ENCODE assay signal across 24 cellular contexts in the genomic region with DNA sequence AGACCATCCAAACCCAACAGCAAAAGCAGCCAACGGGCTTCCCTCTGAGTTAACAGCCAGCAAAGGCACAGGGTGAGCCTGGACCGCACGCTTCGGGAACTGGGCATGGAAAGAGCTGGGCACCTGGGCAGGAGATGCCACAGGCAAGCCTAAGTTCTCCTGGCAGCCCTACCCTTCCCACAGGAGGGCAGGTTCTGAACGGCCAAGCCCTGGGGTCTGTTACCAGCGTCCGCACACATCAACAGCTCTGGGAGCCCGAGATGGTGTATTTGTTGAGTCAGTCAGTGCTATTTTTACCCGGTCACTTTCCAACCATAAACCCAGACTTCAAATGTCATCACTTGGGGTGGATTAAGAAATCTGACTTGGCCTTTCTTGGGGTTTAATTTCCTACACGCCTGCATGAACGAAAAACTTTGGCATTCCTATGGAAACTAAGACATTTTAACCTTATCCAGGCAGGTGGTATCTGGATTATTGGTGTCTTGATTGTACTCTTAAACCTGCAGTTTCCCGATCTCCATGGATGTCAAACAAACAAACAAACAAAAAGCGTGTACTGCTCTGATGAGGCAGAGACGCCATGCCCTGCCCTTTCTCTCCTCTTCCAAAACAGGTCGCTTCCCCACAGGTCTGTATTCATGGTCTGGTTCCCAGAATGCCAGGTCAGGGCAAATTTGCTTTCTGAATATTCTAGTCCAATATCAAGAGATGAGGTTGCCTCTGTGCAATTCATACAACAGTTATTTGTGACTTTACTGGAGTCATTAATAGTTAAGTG.
DNase-seq lines count a peak whose midpoint lies in the region; ATAC-seq and TF ChIP-seq lines count a peak whose summit lies in the region.
"Had no signal": no experiment of that assay in that cellular context is flagged by ENCODE, and none has a peak within 500 bp of the region (broad histone marks: within the 10 kb centered on the region; RNA-seq: fewer than 3 reads in every experiment).

No MANE protein-coding gene starts in this region.

- peaks cover 10% of the 10 kb centered on the region for H3K79me1 ChIP-seq in mesenchymal stem cell (replicated peaks; ENCODE audit: low read length, poor library complexity, severe bottlenecking)

- no peak overlapping the region for H4K8ac ChIP-seq in mesenchymal stem cell (ENCODE audit: low read length)

- H3K23ac ChIP-seq in mesenchymal stem cell (ENCODE audit: low read length in 2 of 2), result no peak overlapping the region

- ATAC-seq in HG02759 (IDR thresholded peaks at IDR 0.05; ENCODE audit: unreplicated experiment), result no peak
- ATAC-seq in HG02798 (IDR thresholded peaks at IDR 0.05; ENCODE audit: poor library complexity, unreplicated experiment), result no peak
- ATAC-seq: pancreas; stimulated activated naive CD8-positive, alpha-beta T cell treated with anti-CD3 and anti-CD28 coated beads, Interleukin-15, amount 100 ng/mL, for 72 hours had no signal

- TF ChIP-seq POLR2A in esophagus muscularis mucosa (IDR thresholded peaks at IDR 0.05; ENCODE audit: low read depth), result no peak

- DNase-seq in ascending aorta (ENCODE audit: low spot score in 2 of 2) (peak in 1 of 2 donors; percentile 62), esophagus muscularis mucosa (ENCODE audit: extremely low spot score) (no peak), mesenchymal stem cell (peak; percentile 33), smooth muscle cell (lab: John Stamatoyannopoulos, UW; ENCODE audit: unreplicated experiment) (no peak), hepatocyte (ENCODE audit: low spot score) (no peak)
- DNase-seq: activated CD4-positive, alpha-beta memory T cell treated with anti-CD3 and anti-CD28 coated beads for 36 hours; activated naive CD4-positive, alpha-beta T cell treated with anti-CD3 and anti-CD28 coated beads, Interleukin-2, amount 10 ng/mL, durations not matched to agents 7 days and 5 days; activated T-cell treated with anti-CD3 and anti-CD28 coated beads, Interleukin-2, amount 50 U/mL, for 1 hour; anterior cingulate cortex; colonic mucosa; COR-L47; foreskin fibroblast; H9; Kasumi-1; kidney; mammary epithelial cell; naive B cell; NCI-H1105; NCI-H2081 treated with DMSO at 0.1 percent for 48 hours; pancreas; stimulated activated CD4-positive, alpha-beta T cell treated with anti-CD3 and anti-CD28 coated beads, Interleukin-4, amount 100 ng/mL, for 24 hours; stimulated activated naive CD8-positive, alpha-beta T cell treated with anti-CD3 and anti-CD28 coated beads, Interleukin-15, amount 100 ng/mL, for 72 hours had no signal

- 67% methylated on average over 14 of the region's 15 CpGs for WGBS in esophagus muscularis mucosa
- 92% methylated on average over 9 of the region's 15 CpGs for whole genome bisulfite sequencing in mesenchymal stem cell
- WGBS in smooth muscle cell (ENCODE audit: low lambda C conversion rate), result 60% methylated on average over 15 of the region's 15 CpGs
- 90% methylated on average over 15 of the region's 15 CpGs for WGBS in hepatocyte (ENCODE audit: low lambda C conversion rate, missing lambda C conversion rate)

- H2BK15ac ChIP-seq in mesenchymal stem cell (ENCODE audit: low read depth, poor library complexity, severe bottlenecking), result no peak overlapping the region

- H3K79me2 ChIP-seq in smooth muscle cell (ENCODE audit: low read depth) (no peaks in the 10 kb centered on the region), hepatocyte (no peaks in the 10 kb centered on the region)

- TF ChIP-seq CTCF in ascending aorta (IDR thresholded peaks at IDR 0.05) (peak in 1 of 3 experiments; percentile 13), esophagus muscularis mucosa (IDR thresholded peaks at IDR 0.05) (no peak), smooth muscle cell (IDR thresholded peaks at IDR 0.05; ENCODE audit: borderline replicate concordance, insufficient read depth, poor library complexity, severe bottlenecking) (no peak), hepatocyte (IDR thresholded peaks at IDR 0.05; ENCODE audit: poor library complexity) (no peak)

- H3K18ac ChIP-seq in mesenchymal stem cell (ENCODE audit: low read depth in 1 of 2, low read length in 2 of 2), result no peak overlapping the region

- H3K9me3 ChIP-seq in ascending aorta, result no peaks in the 10 kb centered on the region
- H3K9me3 ChIP-seq in esophagus muscularis mucosa, result no peaks in the 10 kb centered on the region
- no peaks in the 10 kb centered on the region for H3K9me3 ChIP-seq in mesenchymal stem cell (ENCODE audit: control insufficient read depth, low read length)
- no peaks in the 10 kb centered on the region for H3K9me3 ChIP-seq in smooth muscle cell (replicated peaks; ENCODE audit: low read depth)
- H3K9me3 ChIP-seq in hepatocyte (ENCODE audit: low read depth), result no peaks in the 10 kb centered on the region
- H3K9me3 ChIP-seq: colonic mucosa, pancreas had no signal

- TF ChIP-seq EP300 in esophagus muscularis mucosa (IDR thresholded peaks at IDR 0.05), result no peak

- H4K20me1 ChIP-seq in smooth muscle cell (ENCODE audit: low read depth) (no peaks in the 10 kb centered on the region), hepatocyte (ENCODE audit: insufficient read depth, poor library complexity, severe bottlenecking) (no peaks in the 10 kb centered on the region)

- no peak overlapping the region for H4K91ac ChIP-seq in mesenchymal stem cell (ENCODE audit: low read length)

- H3K4me1 ChIP-seq in ascending aorta (peaks cover 7 to 16% of the 10 kb centered on the region in 2 donors), esophagus muscularis mucosa (peaks cover 22 to 31% (median 29%) of the 10 kb centered on the region in 4 donors), mesenchymal stem cell (ENCODE audit: control insufficient read depth, insufficient read depth, low read depth, low read length) (peaks cover 12% of the 10 kb centered on the region), smooth muscle cell (ENCODE audit: low read depth) (peaks cover 21% of the 10 kb centered on the region), hepatocyte (ENCODE audit: insufficient read depth) (no peaks in the 10 kb centered on the region)
- H3K4me1 ChIP-seq: colonic mucosa, pancreas had no signal

- no peak overlapping the region for H3K14ac ChIP-seq in mesenchymal stem cell (ENCODE audit: low read length in 2 of 2)

- H2BK12ac ChIP-seq in mesenchymal stem cell (ENCODE audit: low read length in 2 of 2), result no peak overlapping the region

- intact Hi-C loops in ascending aorta (cut with DNase I), result loop anchor here (5.0 kb wide), 2 partner anchors 51 to 86 kb away; no protein-coding TSS in a partner anchor
- intact Hi-C loops in esophagus muscularis mucosa (cut with DNase I), result no loop called here

- H2AK5ac ChIP-seq in mesenchymal stem cell (ENCODE audit: low read length, severe bottlenecking), result no peak overlapping the region

- H2BK5ac ChIP-seq in mesenchymal stem cell (ENCODE audit: low read depth, low read length, poor library complexity, severe bottlenecking), result no peak overlapping the region

- H3K27ac ChIP-seq in ascending aorta (peak overlapping the region; percentile 40 to 41), esophagus muscularis mucosa (replicated peaks in 1 of 4) (peak overlapping the region; percentile 29 to 72 (median 56)), mesenchymal stem cell (ENCODE audit: low read length, poor library complexity, severe bottlenecking) (no peak overlapping the region), smooth muscle cell (ENCODE audit: low read depth) (peak overlapping the region; percentile 22), hepatocyte (no peak overlapping the region)
- H3K27ac ChIP-seq: colonic mucosa, pancreas had no signal

- H3K4me2 ChIP-seq in mesenchymal stem cell (ENCODE audit: low read length, poor library complexity, severe bottlenecking) (no peak overlapping the region), smooth muscle cell (peak overlapping the region; percentile 50), hepatocyte (no peak overlapping the region)

- H3K9ac ChIP-seq in mesenchymal stem cell (ENCODE audit: low read length), result no peak overlapping the region
- H3K9ac ChIP-seq in smooth muscle cell (ENCODE audit: low read depth), result peak overlapping the region; percentile 10

- no peak overlapping the region for H3K4ac ChIP-seq in mesenchymal stem cell (ENCODE audit: low read depth in 1 of 2, low read length in 2 of 2)

- H2BK120ac ChIP-seq in mesenchymal stem cell (ENCODE audit: low read depth, low read length), result no peak overlapping the region

- no peaks in the 10 kb centered on the region for H3K36me3 ChIP-seq in ascending aorta
- peaks cover 0 to 8% (median 2%) of the 10 kb centered on the region in 4 donors for H3K36me3 ChIP-seq in esophagus muscularis mucosa
- peaks cover 8 to 11% of the 10 kb centered on the region in 2 experiments for H3K36me3 ChIP-seq in mesenchymal stem cell (ENCODE audit: control insufficient read depth in 1 of 2, insufficient read depth in 2 of 2, low read depth in 1 of 2, low read length in 2 of 2)
- H3K36me3 ChIP-seq in smooth muscle cell (ENCODE audit: low read depth), result no peaks in the 10 kb centered on the region
- no peaks in the 10 kb centered on the region for H3K36me3 ChIP-seq in hepatocyte (replicated peaks; ENCODE audit: insufficient read depth, low read depth)
- H3K36me3 ChIP-seq: colonic mucosa, pancreas had no signal

- H3F3A ChIP-seq in smooth muscle cell (ENCODE audit: low read depth), result no peaks in the 10 kb centered on the region

- no peak overlapping the region for H2AFZ ChIP-seq in mesenchymal stem cell (ENCODE audit: low read depth, low read length)
- H2AFZ ChIP-seq in smooth muscle cell (ENCODE audit: low read depth), result no peak overlapping the region
- H2AFZ ChIP-seq in hepatocyte, result no peak overlapping the region

- no peaks in the 10 kb centered on the region for H3K9me2 ChIP-seq in hepatocyte (replicated peaks; ENCODE audit: insufficient read depth)

- H3K27me3 ChIP-seq in ascending aorta (no peaks in the 10 kb centered on the region), esophagus muscularis mucosa (no peaks in the 10 kb centered on the region), mesenchymal stem cell (ENCODE audit: control insufficient read depth in 1 of 2, insufficient read depth in 1 of 2, low read length in 2 of 2) (no peaks in the 10 kb centered on the region), smooth muscle cell (ENCODE audit: low read depth) (no peaks in the 10 kb centered on the region), hepatocyte (no peaks in the 10 kb centered on the region)
- H3K27me3 ChIP-seq: colonic mucosa, pancreas had no signal

- peak overlapping the region in 1 of 2 donors; percentile 23 for H3K4me3 ChIP-seq in ascending aorta
- H3K4me3 ChIP-seq in esophagus muscularis mucosa, result no peak overlapping the region
- no peak overlapping the region for H3K4me3 ChIP-seq in mesenchymal stem cell (ENCODE audit: insufficient read depth in 1 of 2, low read depth in 1 of 2, low read length in 2 of 2)
- no peak overlapping the region for H3K4me3 ChIP-seq in smooth muscle cell
- no peak overlapping the region for H3K4me3 ChIP-seq in hepatocyte
- H3K4me3 ChIP-seq: colonic mucosa, pancreas had no signal

Comparison
In these comparisons a context has a peak if more than half of its experiments do, and no peak if none do; other contexts are left out.
1. H3K27ac ChIP-seq: peak in ascending aorta (2 of 2), esophagus muscularis mucosa (4 of 4) and smooth muscle cell (single experiment); none in mesenchymal stem cell (single experiment) and hepatocyte (single experiment).